In genomic region chr7:141617280-141617679, GRCh38 we compare ENCODE assay signal across 23 cellular contexts.
DNase-seq lines count a peak whose midpoint lies in the region; ATAC-seq, FAIRE-seq and TF ChIP-seq lines count a peak whose summit lies in the region.
"Had no signal": no experiment of that assay in that cellular context is flagged by ENCODE, and none has a peak within 500 bp of the region (broad histone marks: within the 10 kb centered on the region; RNA-seq: fewer than 3 reads in every experiment).

No MANE protein-coding gene starts in this region.

- H3K27ac ChIP-seq in PC-9, result peak overlapping the region; percentile 9; the same call in 1 of the 2 replicates
- no peak overlapping the region for H3K27ac ChIP-seq in pancreas
- H3K27ac ChIP-seq: BLaER1, GM23248 had no signal

- H3K4me3 ChIP-seq in PC-9, result no peak overlapping the region
- no peak overlapping the region for H3K4me3 ChIP-seq in epithelial cell of proximal tubule (ENCODE audit: low read depth, low read length)
- no peak overlapping the region for H3K4me3 ChIP-seq in mucosa of descending colon
- H3K4me3 ChIP-seq in pancreas, result no peak overlapping the region
- H3K4me3 ChIP-seq: BLaER1, GM23248 had no signal

- ATAC-seq in mucosa of descending colon (peak; percentile 38), GM21737 (IDR thresholded peaks at IDR 0.05; ENCODE audit: unreplicated experiment) (no peak), pancreas (no peak)
- ATAC-seq: CD8-positive, alpha-beta T cell; HCT116; T-cell had no signal

- no peaks in the 10 kb centered on the region for H3K9me2 ChIP-seq in PC-9 (ENCODE audit: insufficient read depth)
- H3K9me2 ChIP-seq: SK-N-SH had no signal

- no peak for FAIRE-seq in pancreas (lab: Jason Lieb, UNC)
- FAIRE-seq: D721Med, GM12892 had no signal

- H3K9me3 ChIP-seq in PC-9 (ENCODE audit: insufficient read depth, low read depth), result no peaks in the 10 kb centered on the region
- H3K9me3 ChIP-seq in mucosa of descending colon, result no peaks in the 10 kb centered on the region
- no peaks in the 10 kb centered on the region for H3K9me3 ChIP-seq in pancreas
- H3K9me3 ChIP-seq: SK-N-SH had no signal

- peaks cover 9% of the 10 kb centered on the region for H3K4me1 ChIP-seq in PC-9 (replicated peaks; ENCODE audit: insufficient read depth)
- no peaks in the 10 kb centered on the region for H3K4me1 ChIP-seq in mucosa of descending colon (ENCODE audit: low read depth)
- no peaks in the 10 kb centered on the region for H3K4me1 ChIP-seq in pancreas
- H3K4me1 ChIP-seq: BLaER1 had no signal

- POLR2A ChIA-PET in PC-9 (lab: Charles Lee; ENCODE audit: unreplicated experiment), result interaction anchor here (0.8 kb wide), 1 partner anchor 35 kb away, joined by 4 read pairs; no protein-coding TSS in a partner anchor

- no peaks in the 10 kb centered on the region for H3K79me2 ChIP-seq in PC-9 (ENCODE audit: low read depth)

- CTCF ChIA-PET in PC-9 (lab: Charles Lee), result no interaction called here

- H3K36me3 ChIP-seq in PC-9 (ENCODE audit: low read depth) (0 out of 2 replicates have a peak, but pooled peaks cover under 1% of the 10 kb centered on the region), mucosa of descending colon (ENCODE audit: low read depth) (no peaks in the 10 kb centered on the region), pancreas (peaks cover 0 to 4% (median 0%) of the 10 kb centered on the region in 3 donors)

- no peak overlapping the region for H2AFZ ChIP-seq in PC-9
- H2AFZ ChIP-seq: GM23248 had no signal

- H4K20me1 ChIP-seq in PC-9 (ENCODE audit: insufficient read depth), result no peaks in the 10 kb centered on the region
- H4K20me1 ChIP-seq: BLaER1 had no signal

- H3K27me3 ChIP-seq in PC-9 (ENCODE audit: insufficient read depth, low read depth) (no peaks in the 10 kb centered on the region), pancreas (no peaks in the 10 kb centered on the region)
- H3K27me3 ChIP-seq: BLaER1 had no signal

- intact Hi-C loops in PC-9 (cut with micrococcal nuclease; ENCODE audit: unreplicated experiment), result no loop called here
- intact Hi-C loops in mucosa of descending colon (cut with DNase I, micrococcal nuclease), result no loop called here
- intact Hi-C loops in pancreas (cut with DNase I), result no loop called here

- H3K4me2 ChIP-seq in PC-9, result peak overlapping the region; percentile 22; the same call in 1 of the 2 replicates
- H3K4me2 ChIP-seq: BLaER1, SK-N-SH had no signal

- 0 out of 2 replicates have a peak, but pooled peaks cover 5% of the 10 kb centered on the region for H3F3A ChIP-seq in PC-9 (ENCODE audit: insufficient read depth, low read depth)

- no TSS peak for BruUV-seq in PC-9 (replicated peaks; lab: Mats Ljungman, UMichigan)

- TF ChIP-seq CTCF in PC-9 (conservative IDR thresholded peaks at IDR 0.05) (no peak), epithelial cell of proximal tubule (conservative IDR thresholded peaks at IDR 0.05; ENCODE audit: low read depth, low read length) (no peak), mucosa of descending colon (IDR thresholded peaks at IDR 0.05) (no peak), pancreas (IDR thresholded peaks at IDR 0.05) (no peak)

- DNase-seq in ELR (ENCODE audit: low read depth), result peak; percentile 9
- DNase-seq in PC-9, result peak in 1 of 2 experiments; percentile 61
- peak; percentile 3 for DNase-seq in epithelial cell of proximal tubule (ENCODE audit: low read depth)
- no peak for DNase-seq in mucosa of descending colon
- DNase-seq in hippocampal formation (lab: John Stamatoyannopoulos, UW), result no peak
- DNase-seq in stimulated activated naive CD4-positive, alpha-beta T cell treated with Interleukin-2 at 50 U/mL for 16 hours (lab: John Stamatoyannopoulos, UW), result no peak
- no peak for DNase-seq in pancreas
- DNase-seq: CD8-positive, alpha-beta T cell; DMS79 treated with DMSO at 0.1 percent for 48 hours; GF-D8; GM23248; Karpas-422; NCI-H1417; NCI-H2029; NCI-H2171 treated with DMSO at 0.1 percent for 48 hours; NCI-H774; SK-N-SH; T-cell had no signal

Comparison
In these comparisons a context has a peak if more than half of its experiments do, and no peak if none do; other contexts are left out.
1. DNase-seq: peak in ELR (single experiment) and epithelial cell of proximal tubule (single experiment); none in mucosa of descending colon (0 of 3), hippocampal formation (0 of 2), stimulated activated naive CD4-positive, alpha-beta T cell treated with Interleukin-2 at 50 U/mL for 16 hours (single experiment) and pancreas (0 of 6).